Comparison of ENCODE assay signal across 8 cellular contexts in the genomic region with DNA sequence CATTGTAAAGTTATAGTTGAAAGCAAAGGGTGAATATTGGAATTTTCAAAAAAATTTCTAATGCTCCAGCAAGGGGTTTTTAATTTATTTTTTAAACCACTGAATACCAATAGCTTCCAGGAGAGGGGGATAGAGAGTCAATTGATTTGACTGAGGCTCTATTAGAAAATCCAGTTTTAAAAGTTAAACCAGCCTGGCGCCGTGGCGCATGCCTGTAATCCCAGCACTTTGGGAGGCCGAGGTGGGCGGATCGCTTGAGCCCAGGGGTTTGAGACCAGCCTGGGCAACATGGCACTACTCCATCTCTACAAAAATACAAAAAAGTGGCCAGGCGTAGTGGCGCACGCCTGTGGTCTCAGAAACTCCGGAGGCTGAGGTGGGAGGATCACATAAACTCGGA.
DNase-seq lines count a peak whose midpoint lies in the region; ATAC-seq, FAIRE-seq and TF ChIP-seq lines count a peak whose summit lies in the region.

No MANE protein-coding gene starts in this region.

- H3K4me3 ChIP-seq in astrocyte of the cerebellum (ENCODE audit: low read depth, low read length): no peak overlapping the region

- ATAC-seq in GM21717 (IDR thresholded peaks at IDR 0.05; ENCODE audit: unreplicated experiment): no peak
- no peak for ATAC-seq in HG02938 (IDR thresholded peaks at IDR 0.05; ENCODE audit: unreplicated experiment)

- peak; percentile 53 for TF ChIP-seq CTCF in D721Med (IDR thresholded peaks at IDR 0.05; ENCODE audit: insufficient read depth, missing control alignments)
- peak; percentile 42 for TF ChIP-seq CTCF in astrocyte of the cerebellum (IDR thresholded peaks at IDR 0.05; ENCODE audit: low read depth, low read length, missing control alignments)

- no peak for FAIRE-seq in D721Med (lab: Jason Lieb, UNC)

- DNase-seq in D721Med (ENCODE audit: insufficient read length, low spot score) (no peak), KBM-7 (peak; percentile 60), astrocyte of the cerebellum (ENCODE audit: low read depth) (peak; percentile 24), kidney tubule cell (ENCODE audit: low spot score) (peak; percentile 55), cerebellar nuclear complex (lab: John Stamatoyannopoulos, UW) (no peak)
- no peak for DNase-seq in stimulated activated CD4-positive, alpha-beta T cell treated with anti-CD3 and anti-CD28 coated beads, Interleukin-12 subunit alpha, Interleukin-12 subunit beta, amount 100 ng/mL, for 4 hours

- in situ Hi-C loops in KBM-7 (cut with MboI; ENCODE audit: low pct_unique_long_range_greater_than_20kb, low sequenced_read_pairs): no loop called here
- in situ Hi-C loops in astrocyte of the cerebellum (cut with HindIII; ENCODE audit: low sequenced_read_pairs): no loop called here

Comparison
In these comparisons a context has a peak if more than half of its experiments do, and no peak if none do; other contexts are left out.
1. DNase-seq: peak in KBM-7 (single experiment), astrocyte of the cerebellum (single experiment) and kidney tubule cell (single experiment); none in D721Med (single experiment), stimulated activated CD4-positive, alpha-beta T cell treated with anti-CD3 and anti-CD28 coated beads, Interleukin-12 subunit alpha, Interleukin-12 subunit beta, amount 100 ng/mL, for 4 hours (single experiment) and cerebellar nuclear complex (0 of 2).